9 cellular contexts compared by ENCODE assay signal in the genomic region with DNA sequence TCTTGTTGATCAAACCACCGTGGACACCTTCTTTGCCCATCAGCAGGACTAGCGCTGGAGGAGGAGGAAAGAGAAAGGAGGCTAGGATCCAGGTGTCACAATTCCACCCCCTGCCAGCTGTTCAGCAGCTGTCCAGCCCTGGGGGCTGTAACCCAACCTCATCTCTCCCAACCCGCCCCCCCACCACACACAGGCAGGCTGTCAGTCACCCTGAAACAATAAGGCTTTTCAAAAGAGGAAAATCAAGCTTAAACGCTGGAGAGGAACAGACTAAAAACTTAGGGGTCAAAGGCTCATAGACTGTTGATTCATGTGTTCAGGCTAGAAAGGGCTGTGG. TPM values are rescaled to one million over a fixed set of nuclear protein-coding genes. Genes with fewer than 3 reads are reported as not detected.
DNase-seq lines count a peak whose midpoint lies in the region; ATAC-seq and TF ChIP-seq lines count a peak whose summit lies in the region.
"Had no signal": no experiment of that assay in that cellular context is flagged by ENCODE, and none has a peak within 500 bp of the region (broad histone marks: within the 10 kb centered on the region; RNA-seq: fewer than 3 reads in every experiment).

No MANE protein-coding gene starts in this region.

- WGBS in tibial nerve, 2 donors: 18 to 22% methylated on average over 4 of the region's 4 CpGs

- H3K4me3 ChIP-seq in kidney epithelial cell (ENCODE audit: low read depth, low read length) (peak overlapping the region; percentile 91), tibial nerve (peak overlapping the region in 2 of 4 donors; percentile 1 to 98)

- TF ChIP-seq EP300 in tibial nerve (IDR thresholded peaks at IDR 0.05): no peak

- no peak for DNase-seq in activated T-cell treated with anti-CD3 and anti-CD28 coated beads, Interleukin-2, amount 50 U/mL, for 72 hours
- DNase-seq in activated T-cell treated with anti-CD3 and anti-CD28 coated beads, Interleukin-2, amount 50 U/mL, for 48 hours: no peak
- no peak for DNase-seq in activated naive CD4-positive, alpha-beta T cell treated with anti-CD3 and anti-CD28 coated beads, Interleukin-2, amount 50 U/mL, for 72 hours (ENCODE audit: low spot score in 2 of 2)
- DNase-seq in kidney epithelial cell (ENCODE audit: low read depth): no peak
- DNase-seq in tibial nerve (ENCODE audit: low spot score in 2 of 2): no peak
- no peak for DNase-seq in nucleus accumbens (lab: John Stamatoyannopoulos, UW)
- no peak for DNase-seq in NCI-H2081 treated with DMSO at 0.1 percent for 48 hours (lab: John Stamatoyannopoulos, UW)
- no peak for DNase-seq in activated effector memory CD4-positive, alpha-beta T cell treated with Interleukin-2 at 50 U/mL for 16 hours
- DNase-seq: stimulated activated CD4-positive, alpha-beta T cell treated with anti-CD3 and anti-CD28 coated beads, Interleukin-1b, Interleukin-23, amount 100 ng/mL, for 48 hours had no signal

- peak overlapping the region; percentile 93 to 98 for H3K4me3 Mint-ChIP-seq in activated T-cell treated with anti-CD3 and anti-CD28 coated beads, Interleukin-2, amount 50 U/mL, for 72 hours

- H3K27me3 ChIP-seq in kidney epithelial cell (ENCODE audit: control insufficient read depth, insufficient read depth, low read length) (no peaks in the 10 kb centered on the region), tibial nerve (no peaks in the 10 kb centered on the region)

- no peak for ATAC-seq in activated T-cell treated with anti-CD3 and anti-CD28 coated beads, Interleukin-2, amount 50 U/mL, for 72 hours (replicated peaks in 1 of 2)
- ATAC-seq in activated naive CD4-positive, alpha-beta T cell treated with anti-CD3 and anti-CD28 coated beads, Interleukin-2, amount 50 U/mL, for 72 hours: no peak

- H3K27me3 Mint-ChIP-seq in activated T-cell treated with anti-CD3 and anti-CD28 coated beads, Interleukin-2, amount 50 U/mL, for 72 hours (ENCODE audit: low read depth): no peaks in the 10 kb centered on the region

- H3K27ac ChIP-seq in tibial nerve: peak overlapping the region in 3 of 4 donors; percentile 70 to 97 (median 96)

- H3K27ac Mint-ChIP-seq in activated T-cell treated with anti-CD3 and anti-CD28 coated beads, Interleukin-2, amount 50 U/mL, for 72 hours: peak overlapping the region; percentile 95
- H3K27ac Mint-ChIP-seq in activated naive CD4-positive, alpha-beta T cell treated with anti-CD3 and anti-CD28 coated beads, Interleukin-2, amount 50 U/mL, for 72 hours: peak overlapping the region; percentile 98

- H3K9me3 ChIP-seq in tibial nerve: no peaks in the 10 kb centered on the region

- peaks cover 68% of the 10 kb centered on the region for H3K4me1 Mint-ChIP-seq in activated T-cell treated with anti-CD3 and anti-CD28 coated beads, Interleukin-2, amount 50 U/mL, for 72 hours (ENCODE audit: low read depth)

- H3K36me3 Mint-ChIP-seq in activated T-cell treated with anti-CD3 and anti-CD28 coated beads, Interleukin-2, amount 50 U/mL, for 72 hours (ENCODE audit: insufficient read depth in 2 of 2): peaks cover 35 to 51% of the 10 kb centered on the region in 2 donors
- H3K36me3 Mint-ChIP-seq in activated naive CD4-positive, alpha-beta T cell treated with anti-CD3 and anti-CD28 coated beads, Interleukin-2, amount 50 U/mL, for 72 hours: peaks cover 61 to 69% of the 10 kb centered on the region in 2 donors

- no peak for TF ChIP-seq CTCF in kidney epithelial cell (IDR thresholded peaks at IDR 0.05; ENCODE audit: insufficient read depth, low read length, poor library complexity, severe bottlenecking)
- no peak for TF ChIP-seq CTCF in tibial nerve (IDR thresholded peaks at IDR 0.05)

- no peaks in the 10 kb centered on the region for H3K9me3 Mint-ChIP-seq in activated T-cell treated with anti-CD3 and anti-CD28 coated beads, Interleukin-2, amount 50 U/mL, for 72 hours
- H3K9me3 Mint-ChIP-seq in activated naive CD4-positive, alpha-beta T cell treated with anti-CD3 and anti-CD28 coated beads, Interleukin-2, amount 50 U/mL, for 72 hours: no peaks in the 10 kb centered on the region

- no peak for TF ChIP-seq POLR2A in tibial nerve (IDR thresholded peaks at IDR 0.05)

- peaks cover 1% of the 10 kb centered on the region for H3K36me3 ChIP-seq in kidney epithelial cell (ENCODE audit: control insufficient read depth, insufficient read depth, low read length)
- peaks cover 0 to 51% (median 0%) of the 10 kb centered on the region in 3 donors for H3K36me3 ChIP-seq in tibial nerve

- peaks cover 0 to 78% (median 44%) of the 10 kb centered on the region in 4 donors for H3K4me1 ChIP-seq in tibial nerve

RNA-seq across cellular contexts. Expression of a gene that starts 2.4 kb away (rescaled TPM):
- total RNA-seq in activated T-cell treated with anti-CD3 and anti-CD28 coated beads, Interleukin-2, amount 50 U/mL, for 72 hours: 1,000 to 10,000 TPM; 1,225 to 1,232 TPM
- total RNA-seq in activated naive CD4-positive, alpha-beta T cell treated with anti-CD3 and anti-CD28 coated beads, Interleukin-2, amount 50 U/mL, for 72 hours: 1,000 to 10,000 TPM; 1,929 to 1,966 TPM
- 1,484 and 2,015 TPM in 2 replicates for total RNA-seq in kidney epithelial cell
- total RNA-seq in tibial nerve: 1,000 to 10,000 TPM in 1 of 4 donors, 100 to 1,000 TPM in 3; 422 to 1,004 (median 483) TPM

RNA-seq across cellular contexts. Expression of a gene that starts 5.0 kb away (rescaled TPM):
- total RNA-seq in activated T-cell treated with anti-CD3 and anti-CD28 coated beads, Interleukin-2, amount 50 U/mL, for 72 hours: 100 to 1,000 TPM in 1 of 2 donors, 10 to 100 TPM in 1; 90.0 to 102 TPM
- total RNA-seq in activated naive CD4-positive, alpha-beta T cell treated with anti-CD3 and anti-CD28 coated beads, Interleukin-2, amount 50 U/mL, for 72 hours: 10 to 100 TPM; 32.1 to 47.9 TPM
- total RNA-seq in kidney epithelial cell (3.5 and 5.8 TPM in 2 replicates), tibial nerve (10 to 100 TPM in 2 of 4 donors, 1 to 10 TPM in 2; 7.5 to 15.3 (median 10.2) TPM)

RNA-seq across cellular contexts. Expression of a gene that starts 5.8 kb away (rescaled TPM):
- total RNA-seq in activated T-cell treated with anti-CD3 and anti-CD28 coated beads, Interleukin-2, amount 50 U/mL, for 72 hours: 100 to 1,000 TPM; 176 to 201 TPM
- 100 to 1,000 TPM; 188 to 241 TPM for total RNA-seq in activated naive CD4-positive, alpha-beta T cell treated with anti-CD3 and anti-CD28 coated beads, Interleukin-2, amount 50 U/mL, for 72 hours
- total RNA-seq in kidney epithelial cell: 44.1 and 66.0 TPM in 2 replicates
- total RNA-seq in tibial nerve: 10 to 100 TPM; 45.0 to 55.0 (median 51.4) TPM

RNA-seq across cellular contexts. Expression of a gene that starts 6.1 kb away (rescaled TPM):
- total RNA-seq in activated T-cell treated with anti-CD3 and anti-CD28 coated beads, Interleukin-2, amount 50 U/mL, for 72 hours: 10 to 100 TPM; 40.4 to 43.8 TPM
- 10 to 100 TPM; 69.4 to 89.1 TPM for total RNA-seq in activated naive CD4-positive, alpha-beta T cell treated with anti-CD3 and anti-CD28 coated beads, Interleukin-2, amount 50 U/mL, for 72 hours
- total RNA-seq in kidney epithelial cell (37.2 and 44.7 TPM in 2 replicates), tibial nerve (10 to 100 TPM; 30.3 to 42.8 (median 32.3) TPM)

RNA-seq across cellular contexts. Expression of a gene that starts 13.8 kb away (rescaled TPM):
- under 1 TPM in 1 of 2 donors, not detected in 1; 0.26 TPM for total RNA-seq in activated T-cell treated with anti-CD3 and anti-CD28 coated beads, Interleukin-2, amount 50 U/mL, for 72 hours
- total RNA-seq in activated naive CD4-positive, alpha-beta T cell treated with anti-CD3 and anti-CD28 coated beads, Interleukin-2, amount 50 U/mL, for 72 hours: not detected
- total RNA-seq in kidney epithelial cell (not detected in 2 replicates), tibial nerve (not detected)
